20 cellular contexts compared by ENCODE assay signal in the genomic region with DNA sequence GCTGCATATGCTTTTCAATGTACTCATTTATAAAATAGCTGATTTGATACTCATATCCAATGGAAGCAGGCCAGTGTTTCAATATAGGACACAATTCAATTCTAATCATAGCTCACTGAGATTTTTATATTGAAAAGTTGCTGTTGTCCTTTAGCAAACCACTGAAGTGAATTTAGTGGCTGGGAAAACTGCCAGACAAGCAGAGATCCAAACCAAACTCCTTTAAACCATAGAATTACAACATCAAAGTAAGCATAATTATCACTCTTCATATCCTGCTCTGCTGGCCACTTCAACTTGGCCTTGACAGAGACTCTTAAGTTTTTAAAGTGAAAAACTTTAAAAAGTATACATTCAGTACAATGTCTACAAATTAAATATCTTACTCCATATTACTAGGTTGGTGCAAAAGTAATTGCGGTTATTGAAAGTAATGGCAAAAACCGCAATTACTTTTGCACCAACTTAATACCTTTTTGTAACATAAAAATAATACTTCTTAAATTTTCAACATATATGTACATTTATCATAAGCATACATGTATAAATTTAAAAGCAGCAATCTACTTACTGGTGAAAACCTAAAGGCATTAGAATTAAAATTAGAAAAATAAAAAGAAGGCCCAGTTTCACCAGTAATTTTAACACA.
DNase-seq lines count a peak whose midpoint lies in the region; ATAC-seq, FAIRE-seq and TF ChIP-seq lines count a peak whose summit lies in the region.
"Had no signal": no experiment of that assay in that cellular context is flagged by ENCODE, and none has a peak within 500 bp of the region (broad histone marks: within the 10 kb centered on the region; RNA-seq: fewer than 3 reads in every experiment).

No MANE protein-coding gene starts in this region.

- H3K36me3 ChIP-seq in A673 (ENCODE audit: insufficient read depth, low read length, poor library complexity, severe bottlenecking) = no peaks in the 10 kb centered on the region
- H3K36me3 ChIP-seq in K562 (ENCODE audit: control insufficient read depth, insufficient read depth, low read length) = no peaks in the 10 kb centered on the region
- no peaks in the 10 kb centered on the region for H3K36me3 ChIP-seq in esophagus muscularis mucosa
- H3K36me3 ChIP-seq: SJSA1 had no signal

- no peak for ATAC-seq in K562
- ATAC-seq in HG02852 (IDR thresholded peaks at IDR 0.05; ENCODE audit: unreplicated experiment) = no peak

- H3K9me3 ChIP-seq in A673 (ENCODE audit: low read depth, low read length, poor library complexity, severe bottlenecking) (no peaks in the 10 kb centered on the region), K562 (replicated peaks; ENCODE audit: control insufficient read depth, insufficient read depth, low read depth, low read length) (no peaks in the 10 kb centered on the region; the same call in 1 of the 2 replicates), esophagus muscularis mucosa (no peaks in the 10 kb centered on the region)
- H3K9me3 ChIP-seq: SJSA1 had no signal

- H3K4me1 ChIP-seq in A673 (ENCODE audit: insufficient read depth, low read length, poor library complexity, severe bottlenecking) = no peaks in the 10 kb centered on the region
- H3K4me1 ChIP-seq in K562 (replicated peaks in 1 of 2; ENCODE audit: control insufficient read depth in 2 of 2, insufficient read depth in 2 of 2, low read length in 2 of 2) = no peaks in the 10 kb centered on the region; a peak in 1 of 5 replicates
- H3K4me1 ChIP-seq in esophagus muscularis mucosa = no peaks in the 10 kb centered on the region
- H3K4me1 ChIP-seq: SJSA1 had no signal

- CTCF ChIA-PET in A673 (lab: Charles Lee) = no interaction called here
- CTCF ChIA-PET in K562 (lab: Yijun Ruan, JAX; ENCODE audit: low intra/inter-chr PET ratio) = no interaction called here

- POLR2A ChIA-PET in A673 (lab: Charles Lee; ENCODE audit: low non-redundant PET) = no interaction called here
- POLR2A ChIA-PET in K562 (lab: Yijun Ruan, JAX) = no interaction called here

- WGBS in K562 (ENCODE audit: insufficient coverage, low coverage, missing lambda C conversion rate) = 19% methylated on average over 2 of the region's 2 CpGs
- WGBS in esophagus muscularis mucosa = 95% methylated on average over 2 of the region's 2 CpGs

- H3K4me2 ChIP-seq in K562 (ENCODE audit: insufficient read depth, low read length) = no peak overlapping the region
- H3K4me2 ChIP-seq: KMS-11 had no signal

- H3K27ac ChIP-seq in A673 (ENCODE audit: low read depth, low read length, poor library complexity, severe bottlenecking) = no peak overlapping the region
- no peak overlapping the region for H3K27ac ChIP-seq in K562 (ENCODE audit: extremely low read depth, low read depth, low read length)
- H3K27ac ChIP-seq in esophagus muscularis mucosa (replicated peaks in 1 of 4) = no peak overlapping the region
- H3K27ac ChIP-seq: KMS-11, SJSA1 had no signal

- no peak for TF ChIP-seq POLR2A in K562 (conservative IDR thresholded peaks at IDR 0.05)
- TF ChIP-seq POLR2A in esophagus muscularis mucosa (IDR thresholded peaks at IDR 0.05; ENCODE audit: low read depth) = no peak

- H2AFZ ChIP-seq in K562 (ENCODE audit: low read depth, low read length) = no peak overlapping the region

- no peak overlapping the region for H3K4me3 ChIP-seq in A673 (ENCODE audit: low read depth, low read length, poor library complexity, severe bottlenecking)
- no peak overlapping the region for H3K4me3 ChIP-seq in K562
- no peak overlapping the region for H3K4me3 ChIP-seq in esophagus muscularis mucosa
- H3K4me3 ChIP-seq: SJSA1 had no signal

- in situ Hi-C loops in K562 (cut with MboI) = no loop called here

- H4K20me1 ChIP-seq in K562 (replicated peaks; ENCODE audit: control insufficient read depth, insufficient read depth, low read length) = no peaks in the 10 kb centered on the region

- no peaks in the 10 kb centered on the region for H3K27me3 ChIP-seq in A673 (replicated peaks; ENCODE audit: insufficient read depth, low read depth, low read length, poor library complexity)
- no peaks in the 10 kb centered on the region for H3K27me3 ChIP-seq in K562 (ENCODE audit: control insufficient read depth in 2 of 2, insufficient read depth in 2 of 2, low read length in 2 of 2)
- H3K27me3 ChIP-seq in esophagus muscularis mucosa = no peaks in the 10 kb centered on the region
- H3K27me3 ChIP-seq: SJSA1 had no signal

- H3K9ac ChIP-seq in K562 (ENCODE audit: insufficient read depth in 1 of 2, low read depth in 2 of 2, low read length in 2 of 2) = no peak overlapping the region
- H3K9ac ChIP-seq: KMS-11 had no signal

- BruUV-seq in A673 (replicated peaks; lab: Mats Ljungman, UMichigan) (no TSS peak), K562 (replicated peaks; lab: Mats Ljungman, UMichigan) (no TSS peak)

- intact Hi-C loops in A673 (cut with micrococcal nuclease; ENCODE audit: unreplicated experiment) (no loop called here), K562 (cut with micrococcal nuclease) (no loop called here), esophagus muscularis mucosa (cut with DNase I) (no loop called here)

- no peak for FAIRE-seq in K562 (lab: Jason Lieb, UNC)
- FAIRE-seq: GM12891 had no signal

- TF ChIP-seq EP300 in K562 (IDR thresholded peaks at IDR 0.05; ENCODE audit: low read length) (no peak), esophagus muscularis mucosa (IDR thresholded peaks at IDR 0.05) (no peak)

- no peaks in the 10 kb centered on the region for H3K79me2 ChIP-seq in K562 (ENCODE audit: control insufficient read depth, insufficient read depth, low read length)

- no peaks in the 10 kb centered on the region for H3K9me1 ChIP-seq in K562 (ENCODE audit: control insufficient read depth, insufficient read depth, low read length)

- no peak for TF ChIP-seq RAD21 in K562 (CRISPR knock-in tag; conservative IDR thresholded peaks at IDR 0.05 in 1 of 2, IDR thresholded peaks at IDR 0.05 in 1 of 2)

- DNase-seq in A673 (ENCODE audit: low spot score) (peak; percentile 19), M059J (ENCODE audit: low read depth) (peak; percentile 43), K562 (ENCODE audit: extremely low read depth in 1 of 4, low spot score in 3 of 4) (no peak), iris pigment epithelial cell (ENCODE audit: low read depth) (peak; percentile 68), NCI-H1694 treated with DMSO at 0.1 percent for 48 hours (lab: John Stamatoyannopoulos, UW) (no peak), superior temporal gyrus (ENCODE audit: extremely low spot score) (no peak), esophagus muscularis mucosa (ENCODE audit: extremely low spot score) (no peak)
- DNase-seq: C1 segment of cervical spinal cord, DMS79 treated with DMSO at 0.1 percent for 48 hours, GOT3, MM.1S, NCI-H1092 treated with DMSO at 0.1 percent for 48 hours, NCI-H187 treated with DMSO at 0.1 percent for 48 hours, NCI-H2171 treated with DMSO at 0.1 percent for 48 hours, NCI-H510A, NCI-H82 had no signal

- TF ChIP-seq CTCF in A673 (conservative IDR thresholded peaks at IDR 0.05; ENCODE audit: low read depth, low read length) (no peak), K562 (IDR thresholded peaks at IDR 0.05 in 2 of 3, conservative IDR thresholded peaks at IDR 0.05 in 1 of 3; ENCODE audit: insufficient read depth in 2 of 3, low read depth in 1 of 3, low read length in 3 of 3) (peak in 1 of 3 experiments; percentile 16; a peak in 1 of 6 replicates), esophagus muscularis mucosa (IDR thresholded peaks at IDR 0.05) (no peak)

TF ChIP-seq in K562, 482 proteins besides CTCF, POLR2A, EP300 and RAD21 (continues in another document):
- no peak for TF ChIP-seq SETDB1 (IDR thresholded peaks at IDR 0.05; ENCODE audit: low read length)
- no peak for TF ChIP-seq ZNF707 (CRISPR knock-in tag; conservative IDR thresholded peaks at IDR 0.05)

Comparison
In these comparisons a context has a peak if more than half of its experiments do, and no peak if none do; other contexts are left out.
1. DNase-seq: peak in A673 (single experiment), M059J (single experiment) and iris pigment epithelial cell (single experiment); none in K562 (0 of 4), NCI-H1694 treated with DMSO at 0.1 percent for 48 hours (single experiment), superior temporal gyrus (single experiment) and esophagus muscularis mucosa (single experiment).